1 cellular context compared by ENCODE assay signal in genomic region chr2:73020306-73020656, GRCh38.
TF ChIP-seq lines count a peak whose summit lies in the region.

No MANE protein-coding gene starts in this region.

TF ChIP-seq in HepG2, 621 proteins besides CTCF, POLR2A, EP300 and RAD21 (continued from another document):
- TF ChIP-seq NRL (CRISPR knock-in tag; IDR thresholded peaks at IDR 0.05; ENCODE audit: borderline replicate concordance): peak; percentile 37; the same call in 1 of the 2 replicates
- TF ChIP-seq ZNF407 (CRISPR knock-in tag; IDR thresholded peaks at IDR 0.05; ENCODE audit: not compliant biosample characterization): peak; percentile 30
- TF ChIP-seq ZNF709 (CRISPR knock-in tag; IDR thresholded peaks at IDR 0.05): 0 out of 2 replicates have a peak, but pooled peaks have one; percentile 49
- TF ChIP-seq SP4 (CRISPR knock-in tag; IDR thresholded peaks at IDR 0.05): 0 out of 2 replicates have a peak, but pooled peaks have one; percentile 28
- 0 out of 2 replicates have a peak, but pooled peaks have one; percentile 14 for TF ChIP-seq HHEX (CRISPR knock-in tag; IDR thresholded peaks at IDR 0.05)
